8 cellular contexts compared by ENCODE assay signal in genomic region chr1:39671793-39672550, GRCh38. TPM values are rescaled to one million over a fixed set of nuclear protein-coding genes. Genes with fewer than 3 reads are reported as not detected.
DNase-seq lines count a peak whose midpoint lies in the region; TF ChIP-seq lines count a peak whose summit lies in the region.

Gene NT5C1A (minus strand): TSS chr1:39672107. CDS start chr1:39672038, 69 bp downstream.

- peak within 1 kb of the TSS; percentile 78 for H3K4me3 Mint-ChIP-seq in neural crest cell

- peaks cover 5% of the 10 kb centered on the region; the same call in 1 of the 2 replicates for H3K4me1 ChIP-seq in HAP-1

- POLR2A ChIA-PET in AG04450 (lab: Yijun Ruan, JAX): no interaction called here

- H3K36me3 Mint-ChIP-seq in neural crest cell (ENCODE audit: low read depth): no peaks in the 10 kb centered on the region

- no peak within 1 kb of the TSS for H3K27ac Mint-ChIP-seq in neural crest cell (ENCODE audit: unreplicated experiment)

- H3K36me3 ChIP-seq in HAP-1 (replicated peaks): no peaks in the 10 kb centered on the region

- TF ChIP-seq CTCF in AG04450 (IDR thresholded peaks at IDR 0.05; ENCODE audit: low read depth, low read length) (no peak), fibroblast of pulmonary artery (IDR thresholded peaks at IDR 0.05; ENCODE audit: low read length, missing control alignments) (no peak), neural crest cell (conservative IDR thresholded peaks at IDR 0.05) (no peak)

- no peaks in the 10 kb centered on the region; the same call in 1 of the 2 replicates for H3K9me3 ChIP-seq in AG04450 (ENCODE audit: control insufficient read depth, insufficient read depth, low read length)
- H3K9me3 ChIP-seq in HAP-1: no peaks in the 10 kb centered on the region

- H3K4me1 Mint-ChIP-seq in neural crest cell: peaks cover 6% of the 10 kb centered on the region

- no peak within 1 kb of the TSS for H3K27ac ChIP-seq in AG04450 (ENCODE audit: low read depth, low read length)

- H3K27me3 Mint-ChIP-seq in neural crest cell (ENCODE audit: low read depth): peaks cover 68% of the 10 kb centered on the region

- peaks cover 74% of the 10 kb centered on the region for H3K27me3 ChIP-seq in AG04450 (ENCODE audit: control insufficient read depth, insufficient read depth, low read length)
- no peaks in the 10 kb centered on the region for H3K27me3 ChIP-seq in HAP-1 (ENCODE audit: low read depth)

- in situ Hi-C loops in HAP-1 (cut with MboI; ENCODE audit: low sequenced_read_pairs): no loop called here

- CTCF ChIA-PET in AG04450 (lab: Charles Lee): interaction anchor here (0.6 to 9.4 kb wide), 16 partner anchors 9 to 133 kb away, joined by 3 to 128 read pairs (median 4); partner anchors contain the start of gene PABPC4

- peak within 1 kb of the TSS; percentile 45 for H3K4me3 ChIP-seq in AG04450 (ENCODE audit: low read depth, low read length)
- peak within 1 kb of the TSS; percentile 36 for H3K4me3 ChIP-seq in HAP-1
- peak within 1 kb of the TSS; percentile 35 for H3K4me3 ChIP-seq in fibroblast of pulmonary artery (replicated peaks; ENCODE audit: low read depth, low read length)

- DNase-seq in AG04450 (ENCODE audit: low read depth, low spot score): no peak
- peak in 1 of 2 experiments; percentile 64 for DNase-seq in HAP-1 (ENCODE audit: low spot score in 2 of 2)
- DNase-seq in activated CD8-positive, alpha-beta memory T cell treated with anti-CD3 and anti-CD28 coated beads, Interleukin-2, amount 50 U/mL, for 4 hours: peak; percentile 27
- no peak for DNase-seq in fibroblast of pulmonary artery (ENCODE audit: low read depth)
- peak; percentile 15 for DNase-seq in neural crest cell (ENCODE audit: low read depth, low spot score)
- no peak for DNase-seq in NCI-H1048 (lab: John Stamatoyannopoulos, UW)
- DNase-seq in occipital lobe (lab: John Stamatoyannopoulos, UW): no peak
- no peak for DNase-seq in UCSD-AML1 (lab: John Stamatoyannopoulos, UW; ENCODE audit: unreplicated experiment)

- no peaks in the 10 kb centered on the region for H3K9me3 Mint-ChIP-seq in neural crest cell

RNA-seq across cellular contexts. Expression of gene NT5C1A, which starts in this region (rescaled TPM):
- polyA plus RNA-seq in AG04450 (2011; rRNA removed): not detected in 2 replicates
- polyA minus RNA-seq in AG04450 (2011; rRNA and poly(A)+ RNA removed): 0.18 TPM in 1 of 2 replicates, not detected in the other
- total RNA-seq in neural crest cell (not detected in 2 replicates), occipital lobe (0.94 TPM)

Comparison
In these comparisons a context has a peak if more than half of its experiments do, and no peak if none do; other contexts are left out.
1. Peak in DNase-seq in neural crest cell; RNA of the gene not detected or under 1 TPM.